21 cellular contexts compared by ENCODE assay signal in the genomic region with DNA sequence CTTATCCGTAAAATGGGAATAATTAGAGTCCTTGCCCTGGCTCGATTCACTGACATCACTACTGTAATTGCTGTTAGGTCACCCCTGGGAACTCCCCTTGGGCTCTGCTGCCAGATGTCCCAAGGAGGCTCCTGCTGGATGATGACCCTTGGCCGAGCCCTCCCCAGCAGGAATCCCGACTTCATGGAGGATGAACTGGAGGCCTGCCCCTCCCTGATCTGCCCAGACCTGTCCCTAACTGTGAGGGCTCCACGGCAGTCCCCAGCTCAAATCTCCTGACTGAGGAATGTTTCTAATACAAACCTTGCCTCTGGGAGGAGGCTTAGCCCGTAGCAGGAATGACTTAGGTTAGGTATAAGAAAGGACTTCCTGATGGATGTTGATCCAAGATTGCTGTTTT.
"Had no signal": no experiment of that assay in that cellular context is flagged by ENCODE, and none has a peak within 500 bp of the region (broad histone marks: within the 10 kb centered on the region; RNA-seq: fewer than 3 reads in every experiment).

No MANE protein-coding gene starts in this region.

- H3K27me3 Mint-ChIP-seq: activated CD4-positive, alpha-beta T cell treated with anti-CD3 and anti-CD28 coated beads, Interleukin-2, amount 10 ng/mL, durations not matched to agents 7 days and 5 days had no signal

- H3K27ac ChIP-seq: dorsolateral prefrontal cortex, esophagus muscularis mucosa, prostate gland, right lobe of liver, upper lobe of left lung had no signal

- H3K4me3 ChIP-seq: dorsolateral prefrontal cortex, esophagus muscularis mucosa, prostate gland, right lobe of liver, smooth muscle cell, upper lobe of left lung had no signal

- H3K27me3 ChIP-seq: dorsolateral prefrontal cortex, esophagus muscularis mucosa, right lobe of liver, upper lobe of left lung had no signal

- H3K9me3 ChIP-seq: esophagus muscularis mucosa, prostate gland, right lobe of liver, upper lobe of left lung had no signal

- H3K4me2 ChIP-seq: smooth muscle cell had no signal

- H3K4me1 ChIP-seq: esophagus muscularis mucosa, prostate gland, right lobe of liver, upper lobe of left lung had no signal

- DNase-seq: activated CD4-positive, alpha-beta T cell treated with anti-CD3 and anti-CD28 coated beads, Interleukin-2, amount 10 ng/mL, durations not matched to agents 7 days and 5 days; activated CD4-positive, CD25-positive, alpha-beta regulatory T cell; activated CD8-positive, alpha-beta memory T cell treated with anti-CD3 and anti-CD28 coated beads for 24 hours; activated naive CD4-positive, alpha-beta T cell treated with anti-CD3 and anti-CD28 coated beads for 36 hours; activated naive CD8-positive, alpha-beta T cell treated with anti-CD3 and anti-CD28 coated beads, Interleukin-2, amount 50 U/mL, for 24 hours; cerebellar nuclear complex; foreskin fibroblast; glutamatergic neuron; hypothalamus; kidney glomerular epithelial cell; occipital lobe; stimulated activated naive CD8-positive, alpha-beta T cell treated with anti-CD3 and anti-CD28 coated beads, Interleukin-15, Interleukin-2, amounts not matched to agents 100 U/mL and 50 U/mL, for 24 hours had no signal

- H3K36me3 ChIP-seq: esophagus muscularis mucosa, prostate gland, right lobe of liver had no signal

- H3K4me1 Mint-ChIP-seq: activated naive CD8-positive, alpha-beta T cell treated with anti-CD3 and anti-CD28 coated beads, Interleukin-2, amount 50 U/mL, for 24 hours had no signal

- H3K9me3 Mint-ChIP-seq: activated CD4-positive, alpha-beta T cell treated with anti-CD3 and anti-CD28 coated beads, Interleukin-2, amount 10 ng/mL, durations not matched to agents 7 days and 5 days; activated naive CD4-positive, alpha-beta T cell treated with anti-CD3 and anti-CD28 coated beads for 36 hours; activated naive CD8-positive, alpha-beta T cell treated with anti-CD3 and anti-CD28 coated beads, Interleukin-2, amount 50 U/mL, for 24 hours; activated T-helper 1 cell treated with anti-CD3 and anti-CD28 coated beads, Interleukin-12 subunit alpha, Interleukin-12 subunit beta, Interleukin-2, Interleukin-4 antibody, amounts not matched to agents 30 ng/mL and 10 ng/mL and 1 ng/mL, durations not matched to agents 14 hours and 24 hours and 36 hours; nephron; T-helper 2 cell treated with Interferon-gamma antibody and Interleukin-4, amounts not matched to agents 5 μg/mL and 100 μg/mL, for 36 hours had no signal

- H3K4me3 Mint-ChIP-seq: activated CD4-positive, alpha-beta T cell treated with anti-CD3 and anti-CD28 coated beads, Interleukin-2, amount 10 ng/mL, durations not matched to agents 7 days and 5 days; activated naive CD4-positive, alpha-beta T cell treated with anti-CD3 and anti-CD28 coated beads for 36 hours; activated naive CD8-positive, alpha-beta T cell treated with anti-CD3 and anti-CD28 coated beads, Interleukin-2, amount 50 U/mL, for 24 hours; activated T-helper 1 cell treated with anti-CD3 and anti-CD28 coated beads, Interleukin-12 subunit alpha, Interleukin-12 subunit beta, Interleukin-2, Interleukin-4 antibody, amounts not matched to agents 30 ng/mL and 10 ng/mL and 1 ng/mL, durations not matched to agents 14 hours and 24 hours and 36 hours; nephron; T-helper 2 cell treated with Interferon-gamma antibody and Interleukin-4, amounts not matched to agents 5 μg/mL and 100 μg/mL, for 36 hours had no signal

- H3K27ac Mint-ChIP-seq: activated CD4-positive, alpha-beta T cell treated with anti-CD3 and anti-CD28 coated beads, Interleukin-2, amount 10 ng/mL, durations not matched to agents 7 days and 5 days; activated naive CD4-positive, alpha-beta T cell treated with anti-CD3 and anti-CD28 coated beads for 36 hours; activated naive CD8-positive, alpha-beta T cell treated with anti-CD3 and anti-CD28 coated beads, Interleukin-2, amount 50 U/mL, for 24 hours; activated T-helper 1 cell treated with anti-CD3 and anti-CD28 coated beads, Interleukin-12 subunit alpha, Interleukin-12 subunit beta, Interleukin-2, Interleukin-4 antibody, amounts not matched to agents 30 ng/mL and 10 ng/mL and 1 ng/mL, durations not matched to agents 14 hours and 24 hours and 36 hours; nephron; T-helper 2 cell treated with Interferon-gamma antibody and Interleukin-4, amounts not matched to agents 5 μg/mL and 100 μg/mL, for 36 hours had no signal
